In genomic region chr22:40818192-40818746, GRCh38 we compare ENCODE assay signal across 8 cellular contexts. TPM values are rescaled to one million over a fixed set of nuclear protein-coding genes. Genes with fewer than 3 reads are reported as not detected.
A peak's percentile ranks its signal among the peaks of the same experiment; 100 is the strongest.
DNase-seq lines count a peak whose midpoint lies in the region; ATAC-seq and TF ChIP-seq lines count a peak whose summit lies in the region.

No MANE protein-coding gene starts in this region.

- H3K27me3 ChIP-seq in right cardiac atrium (ENCODE audit: control insufficient read depth, insufficient read depth) = no peaks in the 10 kb centered on the region

- 36% methylated on average over 14 of the region's 14 CpGs for WGBS in right cardiac atrium

- H3K4me1 ChIP-seq in right cardiac atrium (ENCODE audit: control insufficient read depth, insufficient read depth, low read length) = peaks cover 5% of the 10 kb centered on the region

- intact Hi-C loops in right cardiac atrium (cut with DNase I) (no loop called here), posterior cingulate gyrus (cut with DNase I) (loop anchor here (2.0 to 10.0 kb wide), 2 partner anchors 39 to 77 kb away; partner anchors contain the start of genes ST13 and XPNPEP3)

- peak overlapping the region; percentile 96 for H3K4me3 ChIP-seq in right cardiac atrium (ENCODE audit: low read length)

- H3K27ac Mint-ChIP-seq in activated CD8-positive, alpha-beta memory T cell treated with anti-CD3 and anti-CD28 coated beads, Interleukin-2, amount 10 ng/mL, durations not matched to agents 7 days and 5 days = peak overlapping the region; percentile 91
- H3K27ac Mint-ChIP-seq in stimulated activated naive CD8-positive, alpha-beta T cell treated with anti-CD3 and anti-CD28 coated beads, Interleukin-15, amount 100 ng/mL, for 72 hours = peak overlapping the region; percentile 94 to 98

- H3K27ac ChIP-seq in VCaP (peak overlapping the region; percentile 82), right cardiac atrium (ENCODE audit: low read length) (no peak overlapping the region)

- H3K4me1 Mint-ChIP-seq in activated CD8-positive, alpha-beta memory T cell treated with anti-CD3 and anti-CD28 coated beads, Interleukin-2, amount 10 ng/mL, durations not matched to agents 7 days and 5 days = peaks cover 32% of the 10 kb centered on the region
- peaks cover 35% of the 10 kb centered on the region for H3K4me1 Mint-ChIP-seq in stimulated activated naive CD8-positive, alpha-beta T cell treated with anti-CD3 and anti-CD28 coated beads, Interleukin-15, amount 100 ng/mL, for 72 hours

- DNase-seq in activated CD8-positive, alpha-beta memory T cell treated with anti-CD3 and anti-CD28 coated beads, Interleukin-2, amount 10 ng/mL, durations not matched to agents 7 days and 5 days = no peak
- DNase-seq in activated CD8-positive, alpha-beta memory T cell treated with anti-CD3 and anti-CD28 coated beads for 24 hours = no peak
- peak in 2 of 3 donors; percentile 14 to 47 for DNase-seq in right cardiac atrium
- DNase-seq in stimulated activated naive CD8-positive, alpha-beta T cell treated with anti-CD3 and anti-CD28 coated beads, Interleukin-15, amount 100 ng/mL, for 72 hours = peak in 1 of 2 donors; percentile 8
- DNase-seq in posterior cingulate gyrus = no peak

- CTCF ChIA-PET in activated CD8-positive, alpha-beta memory T cell treated with anti-CD3 and anti-CD28 coated beads, Interleukin-2, amount 10 ng/mL, durations not matched to agents 7 days and 5 days (lab: Charles Lee) = interaction anchor here (0.6 to 2.3 kb wide), 7 partner anchors 13 to 907 kb away, joined by 3 to 11 read pairs (median 4); partner anchors contain the start of genes ST13 and XPNPEP3

- peak overlapping the region; percentile 89 for H3K4me3 Mint-ChIP-seq in activated CD8-positive, alpha-beta memory T cell treated with anti-CD3 and anti-CD28 coated beads, Interleukin-2, amount 10 ng/mL, durations not matched to agents 7 days and 5 days
- peak overlapping the region; percentile 75 to 82 for H3K4me3 Mint-ChIP-seq in stimulated activated naive CD8-positive, alpha-beta T cell treated with anti-CD3 and anti-CD28 coated beads, Interleukin-15, amount 100 ng/mL, for 72 hours

- no peaks in the 10 kb centered on the region for H3K27me3 Mint-ChIP-seq in activated CD8-positive, alpha-beta memory T cell treated with anti-CD3 and anti-CD28 coated beads, Interleukin-2, amount 10 ng/mL, durations not matched to agents 7 days and 5 days
- H3K27me3 Mint-ChIP-seq in stimulated activated naive CD8-positive, alpha-beta T cell treated with anti-CD3 and anti-CD28 coated beads, Interleukin-15, amount 100 ng/mL, for 72 hours = no peaks in the 10 kb centered on the region

- no peak for TF ChIP-seq CTCF in VCaP (conservative IDR thresholded peaks at IDR 0.05)

- H3K36me3 Mint-ChIP-seq in activated CD8-positive, alpha-beta memory T cell treated with anti-CD3 and anti-CD28 coated beads, Interleukin-2, amount 10 ng/mL, durations not matched to agents 7 days and 5 days = peaks cover 19% of the 10 kb centered on the region

- no peaks in the 10 kb centered on the region for H3K9me3 ChIP-seq in right cardiac atrium (ENCODE audit: control insufficient read depth, low read length)

- H3K9me3 Mint-ChIP-seq in activated CD8-positive, alpha-beta memory T cell treated with anti-CD3 and anti-CD28 coated beads, Interleukin-2, amount 10 ng/mL, durations not matched to agents 7 days and 5 days (ENCODE audit: low read depth) = no peaks in the 10 kb centered on the region
- H3K9me3 Mint-ChIP-seq in stimulated activated naive CD8-positive, alpha-beta T cell treated with anti-CD3 and anti-CD28 coated beads, Interleukin-15, amount 100 ng/mL, for 72 hours = no peaks in the 10 kb centered on the region

- peak; percentile 12 for ATAC-seq in activated CD8-positive, alpha-beta memory T cell treated with anti-CD3 and anti-CD28 coated beads, Interleukin-2, amount 10 ng/mL, durations not matched to agents 7 days and 5 days
- ATAC-seq in right cardiac atrium = no peak
- ATAC-seq in stimulated activated naive CD8-positive, alpha-beta T cell treated with anti-CD3 and anti-CD28 coated beads, Interleukin-15, amount 100 ng/mL, for 72 hours = no peak
- ATAC-seq in HG03442 (IDR thresholded peaks at IDR 0.05; ENCODE audit: unreplicated experiment) = no peak
- no peak for ATAC-seq in HG03175 (IDR thresholded peaks at IDR 0.05; ENCODE audit: unreplicated experiment)

RNA-seq across cellular contexts. Expression of gene SLC25A17, which starts 0.9 kb away (rescaled TPM):
- 10 to 100 TPM; 19.0 to 24.5 TPM for total RNA-seq in activated CD8-positive, alpha-beta memory T cell treated with anti-CD3 and anti-CD28 coated beads, Interleukin-2, amount 10 ng/mL, durations not matched to agents 7 days and 5 days
- 1 to 10 TPM; 4.2 to 7.5 (median 4.9) TPM for total RNA-seq in right cardiac atrium
- 3.7 TPM for polyA plus RNA-seq in right cardiac atrium

RNA-seq across cellular contexts. Expression of gene ST13, which starts 38.2 kb away (rescaled TPM):
- total RNA-seq in activated CD8-positive, alpha-beta memory T cell treated with anti-CD3 and anti-CD28 coated beads, Interleukin-2, amount 10 ng/mL, durations not matched to agents 7 days and 5 days = 100 to 1,000 TPM; 120 to 150 TPM
- 100 to 1,000 TPM; 178 to 223 (median 202) TPM for total RNA-seq in right cardiac atrium
- polyA plus RNA-seq in right cardiac atrium = 71.1 TPM

RNA-seq across cellular contexts. Expression of gene XPNPEP3, which starts 38.7 kb away (rescaled TPM):
- total RNA-seq in activated CD8-positive, alpha-beta memory T cell treated with anti-CD3 and anti-CD28 coated beads, Interleukin-2, amount 10 ng/mL, durations not matched to agents 7 days and 5 days = 10 to 100 TPM; 11.2 to 12.5 TPM
- 10 to 100 TPM; 17.3 to 25.6 (median 22.2) TPM for total RNA-seq in right cardiac atrium
- 7.1 TPM for polyA plus RNA-seq in right cardiac atrium

RNA-seq across cellular contexts. Expression of gene DNAJB7, which starts 43.6 kb away (rescaled TPM):
- total RNA-seq in activated CD8-positive, alpha-beta memory T cell treated with anti-CD3 and anti-CD28 coated beads, Interleukin-2, amount 10 ng/mL, durations not matched to agents 7 days and 5 days = not detected
- not detected for total RNA-seq in right cardiac atrium
- not detected for polyA plus RNA-seq in right cardiac atrium

Comparison
In these comparisons a context has a peak if more than half of its experiments do, and no peak if none do; other contexts are left out.
1. DNase-seq: peak in right cardiac atrium (2 of 3); none in activated CD8-positive, alpha-beta memory T cell treated with anti-CD3 and anti-CD28 coated beads, Interleukin-2, amount 10 ng/mL, durations not matched to agents 7 days and 5 days (single experiment), activated CD8-positive, alpha-beta memory T cell treated with anti-CD3 and anti-CD28 coated beads for 24 hours (single experiment) and posterior cingulate gyrus (0 of 10).